In genomic region chr1:12179638-12180121, GRCh38 we compare ENCODE assay signal across 10 cellular contexts. TPM values are rescaled to one million over a fixed set of nuclear protein-coding genes. Genes with fewer than 3 reads are reported as not detected.
DNase-seq lines count a peak whose midpoint lies in the region; ATAC-seq and TF ChIP-seq lines count a peak whose summit lies in the region.
"Had no signal": no experiment of that assay in that cellular context is flagged by ENCODE, and none has a peak within 500 bp of the region (broad histone marks: within the 10 kb centered on the region; RNA-seq: fewer than 3 reads in every experiment).

No MANE protein-coding gene starts in this region.

- intact Hi-C loops in heart left ventricle (cut with DNase I) (loop anchor here in 3 of 10 donors (5.0 to 10.0 kb wide), 3 partner anchors 32 to 45 kb away; no protein-coding TSS in a partner anchor), left ventricle myocardium superior (cut with micrococcal nuclease) (no loop called here), vagina (cut with DNase I) (no loop called here)
- intact Hi-C loops in naive thymus-derived CD4-positive, alpha-beta T cell (cut with micrococcal nuclease), result loop anchor here (1.0 to 5.0 kb wide), 6 partner anchors 15 to 372 kb away; partner anchors contain the start of genes CLCN6 (in 1 of the 2) and MTHFR (in 1 of the 2)

- peak overlapping the region; percentile 89 to 100 (median 97) for H3K27ac Mint-ChIP-seq in naive thymus-derived CD4-positive, alpha-beta T cell

- H3K9me3 Mint-ChIP-seq in naive thymus-derived CD4-positive, alpha-beta T cell, result peaks cover 0 to 2% (median 0%) of the 10 kb centered on the region in 11 donors

- CTCF ChIA-PET in naive thymus-derived CD4-positive, alpha-beta T cell (lab: Charles Lee), result interaction anchor here (1.3 to 4.7 kb wide), 2 partner anchors 32 to 55 kb away, joined by 5 to 36 read pairs; no protein-coding TSS in a partner anchor

- H3K36me3 Mint-ChIP-seq in naive thymus-derived CD4-positive, alpha-beta T cell, result peaks cover 0 to 24% (median 0%) of the 10 kb centered on the region in 5 donors

- DNase-seq in heart left ventricle (no peak), left ventricle myocardium superior (no peak), vagina (ENCODE audit: extremely low spot score in 2 of 2) (no peak), NCI-H2029 (lab: John Stamatoyannopoulos, UW) (no peak), globus pallidus (ENCODE audit: low spot score) (no peak)
- no peak for DNase-seq in naive thymus-derived CD4-positive, alpha-beta T cell

- H3K9me3 ChIP-seq in heart left ventricle (no peaks in the 10 kb centered on the region), vagina (no peaks in the 10 kb centered on the region)
- no peaks in the 10 kb centered on the region for H3K9me3 ChIP-seq in naive thymus-derived CD4-positive, alpha-beta T cell (ENCODE audit: control insufficient read depth in 2 of 3, low read length in 3 of 3)

- H3K36me3 ChIP-seq in heart left ventricle (peaks cover 0 to 21% (median 0%) of the 10 kb centered on the region in 9 donors), vagina (no peaks in the 10 kb centered on the region)
- H3K36me3 ChIP-seq in naive thymus-derived CD4-positive, alpha-beta T cell (ENCODE audit: control insufficient read depth in 2 of 3, insufficient read depth in 3 of 3, low read length in 3 of 3), result peaks cover 0 to 5% (median 0%) of the 10 kb centered on the region in 3 experiments

- no peaks in the 10 kb centered on the region for H3K27me3 ChIP-seq in heart left ventricle
- H3K27me3 ChIP-seq in naive thymus-derived CD4-positive, alpha-beta T cell (ENCODE audit: control insufficient read depth in 2 of 2, insufficient read depth in 2 of 2, low read length in 2 of 2), result no peaks in the 10 kb centered on the region
- H3K27me3 ChIP-seq in vagina, result no peaks in the 10 kb centered on the region

- no peak for ATAC-seq in heart left ventricle
- ATAC-seq in left ventricle myocardium superior, result no peak
- no peak for ATAC-seq in naive thymus-derived CD4-positive, alpha-beta T cell
- ATAC-seq in GM21576 (IDR thresholded peaks at IDR 0.05; ENCODE audit: unreplicated experiment), result no peak

- TF ChIP-seq POLR2A in heart left ventricle (IDR thresholded peaks at IDR 0.05) (no peak), vagina (IDR thresholded peaks at IDR 0.05) (no peak)

- H3K4me1 ChIP-seq in heart left ventricle (peaks cover 14 to 100% (median 62%) of the 10 kb centered on the region in 12 donors), vagina (peaks cover 94% of the 10 kb centered on the region)
- H3K4me1 ChIP-seq in naive thymus-derived CD4-positive, alpha-beta T cell (ENCODE audit: control insufficient read depth in 2 of 2, insufficient read depth in 2 of 2, low read length in 2 of 2), result peaks cover 50 to 71% of the 10 kb centered on the region in 2 donors

- H3K4me3 ChIP-seq in heart left ventricle (no peak overlapping the region), vagina (no peak overlapping the region)
- no peak overlapping the region for H3K4me3 ChIP-seq in naive thymus-derived CD4-positive, alpha-beta T cell (ENCODE audit: low read length)

- H3K4me3 Mint-ChIP-seq in naive thymus-derived CD4-positive, alpha-beta T cell, result peak overlapping the region in 6 of 10 donors; percentile 84 to 92 (median 87)

- H3K27ac ChIP-seq in heart left ventricle (peak overlapping the region; percentile 16 to 96 (median 62)), cingulate gyrus (ENCODE audit: low read depth, low read length) (peak overlapping the region; percentile 65), vagina (peak overlapping the region; percentile 80)
- H3K27ac ChIP-seq in naive thymus-derived CD4-positive, alpha-beta T cell (ENCODE audit: low read depth, low read length), result peak overlapping the region; percentile 82
- H3K27ac ChIP-seq: KMS-11 had no signal

- TF ChIP-seq CTCF in heart left ventricle (IDR thresholded peaks at IDR 0.05) (no peak), vagina (IDR thresholded peaks at IDR 0.05) (no peak)

- 89 to 96% (median 93%) methylated on average over 9 of the region's 9 CpGs for WGBS in heart left ventricle, 4 donors

- peaks cover 58 to 89% (median 81%) of the 10 kb centered on the region in 7 donors for H3K4me1 Mint-ChIP-seq in naive thymus-derived CD4-positive, alpha-beta T cell

- H3K27me3 Mint-ChIP-seq in naive thymus-derived CD4-positive, alpha-beta T cell, result no peaks in the 10 kb centered on the region

- POLR2A ChIA-PET in naive thymus-derived CD4-positive, alpha-beta T cell (lab: Charles Lee), result interaction anchor here (1.0 to 8.2 kb wide), 8 partner anchors 9 to 159 kb away, joined by 3 to 125 read pairs (median 4); partner anchors contain the start of gene TNFRSF1B

RNA-seq across cellular contexts. Expression of gene TNFRSF1B, which starts 12.9 kb away (rescaled TPM):
- total RNA-seq in heart left ventricle, result 10 to 100 TPM; 11.2 to 71.0 (median 16.6) TPM
- polyA plus RNA-seq in heart left ventricle, result 10 to 100 TPM in 1 of 2 donors, 1 to 10 TPM in 1; 8.6 to 14.9 TPM
- 13.0 TPM for total RNA-seq in left ventricle myocardium superior
- 100 to 1,000 TPM in 2 of 5 experiments, 10 to 100 TPM in 3; 38.6 to 278 (median 60.3) TPM for total RNA-seq in naive thymus-derived CD4-positive, alpha-beta T cell
- polyA plus RNA-seq in naive thymus-derived CD4-positive, alpha-beta T cell, result 10 to 100 TPM; 30.1 to 48.2 TPM
- 41.0 TPM for total RNA-seq in vagina
- total RNA-seq: RPMI7951 had no signal

RNA-seq across cellular contexts. Expression of gene VPS13D, which starts 50.1 kb away (rescaled TPM):
- total RNA-seq in heart left ventricle (100 to 1,000 TPM in 4 of 9 donors, 10 to 100 TPM in 5; 74.3 to 301 (median 95.8) TPM), left ventricle myocardium superior (112 TPM), vagina (88.9 TPM)
- 10 to 100 TPM; 32.1 to 84.8 TPM for polyA plus RNA-seq in heart left ventricle
- 10 to 100 TPM; 43.8 to 94.4 (median 77.3) TPM for total RNA-seq in naive thymus-derived CD4-positive, alpha-beta T cell
- 10 to 100 TPM in 1 of 2 donors, 1 to 10 TPM in 1; 6.5 to 13.5 TPM for polyA plus RNA-seq in naive thymus-derived CD4-positive, alpha-beta T cell

Comparison
In these comparisons a context has a peak if more than half of its experiments do, and no peak if none do; other contexts are left out.
1. intact Hi-C loops: an anchor here in naive thymus-derived CD4-positive, alpha-beta T cell (1.0 to 5.0 kb wide); none called in left ventricle myocardium superior and vagina.